Comparison of ENCODE assay signal across 11 cellular contexts in the genomic region with DNA sequence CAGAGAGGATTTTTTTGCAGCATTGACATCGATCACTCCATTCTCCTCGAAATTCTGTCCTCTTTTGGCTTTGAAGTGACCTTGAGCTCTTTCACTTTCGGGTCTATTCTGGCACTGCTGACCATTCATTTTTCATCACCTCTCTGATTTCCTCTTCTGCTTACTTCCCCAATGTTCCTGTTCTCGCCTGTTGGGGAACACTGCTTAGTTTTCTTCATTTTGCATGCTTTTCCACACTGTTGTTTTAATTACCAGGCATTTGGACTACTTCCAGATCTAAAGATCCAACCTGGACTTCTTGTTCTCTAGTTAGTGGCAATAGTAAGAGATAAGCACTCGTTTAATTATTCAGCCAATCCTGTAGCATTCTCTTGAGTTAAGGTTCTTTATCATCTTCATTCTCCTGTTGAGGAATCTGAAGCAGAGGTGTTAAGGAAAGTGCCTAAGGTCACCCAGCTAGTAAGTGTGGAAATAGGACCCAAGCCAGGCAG. TPM values are rescaled to one million over a fixed set of nuclear protein-coding genes. Genes with fewer than 3 reads are reported as not detected.
DNase-seq lines count a peak whose midpoint lies in the region; ATAC-seq and TF ChIP-seq lines count a peak whose summit lies in the region.
"Had no signal": no experiment of that assay in that cellular context is flagged by ENCODE, and none has a peak within 500 bp of the region (broad histone marks: within the 10 kb centered on the region; RNA-seq: fewer than 3 reads in every experiment).

No MANE protein-coding gene starts in this region.

- H3K4me3 ChIP-seq in upper lobe of left lung = no peak overlapping the region
- H3K4me3 ChIP-seq: testis had no signal

- intact Hi-C loops in Right ventricle myocardium inferior (cut with DNase I) = no loop called here
- intact Hi-C loops in cardiac septum (cut with DNase I) = no loop called here

- no peaks in the 10 kb centered on the region for H3K36me3 ChIP-seq in upper lobe of left lung

- DNase-seq in Right ventricle myocardium inferior (ENCODE audit: missing footprints) (no peak), cardiac septum (ENCODE audit: low spot score) (no peak), left lobe of liver (ENCODE audit: low spot score) (no peak), upper lobe of left lung (no peak), NCI-H345 treated with DMSO at 0.1 percent for 48 hours (lab: John Stamatoyannopoulos, UW; ENCODE audit: unreplicated experiment) (no peak)
- DNase-seq: NCI-H1436 treated with DMSO at 0.1 percent for 48 hours, testis had no signal

- H3K9me3 ChIP-seq in upper lobe of left lung = no peaks in the 10 kb centered on the region
- H3K9me3 ChIP-seq: testis had no signal

- no peaks in the 10 kb centered on the region for H3K27me3 ChIP-seq in upper lobe of left lung
- H3K27me3 ChIP-seq: testis had no signal

- ATAC-seq in Right ventricle myocardium inferior (peak; percentile 51), left lobe of liver (peak; percentile 51), upper lobe of left lung (ENCODE audit: low FRiP score in 2 of 2) (peak in 1 of 2 donors; percentile 59), GM19023 (IDR thresholded peaks at IDR 0.05; ENCODE audit: unreplicated experiment) (no peak), GM18868 (IDR thresholded peaks at IDR 0.05; ENCODE audit: unreplicated experiment) (no peak)
- ATAC-seq: HCT116 had no signal

- H3K4me1 ChIP-seq in upper lobe of left lung = peaks cover 16 to 31% (median 28%) of the 10 kb centered on the region in 4 donors

- no peak for TF ChIP-seq EP300 in upper lobe of left lung (IDR thresholded peaks at IDR 0.05)

- no peak for TF ChIP-seq POLR2A in upper lobe of left lung (IDR thresholded peaks at IDR 0.05)

- 50 to 68% methylated on average over 5 of the region's 5 CpGs for WGBS in upper lobe of left lung, 2 donors

- TF ChIP-seq CTCF in upper lobe of left lung (IDR thresholded peaks at IDR 0.05) = no peak

- H3K27ac ChIP-seq in angular gyrus (ENCODE audit: low read depth, low read length) (peak overlapping the region; percentile 27), upper lobe of left lung (peak overlapping the region in 3 of 4 donors; percentile 19 to 51 (median 31))
- H3K27ac ChIP-seq: testis had no signal

RNA-seq across cellular contexts. Expression of a gene that starts 53.4 kb away (rescaled TPM):
- 13.7 TPM for total RNA-seq in Right ventricle myocardium inferior
- 9.9 TPM for total RNA-seq in cardiac septum
- 59.9 TPM for total RNA-seq in left lobe of liver
- 10 to 100 TPM; 23.0 to 48.2 (median 40.0) TPM for total RNA-seq in upper lobe of left lung

Comparison
In these comparisons a context has a peak if more than half of its experiments do, and no peak if none do; other contexts are left out.
1. ATAC-seq: peak in Right ventricle myocardium inferior (single experiment) and left lobe of liver (single experiment); none in GM19023 (single experiment) and GM18868 (single experiment).